In genomic region chr2:7014201-7014640, GRCh38 we compare ENCODE assay signal across 9 cellular contexts.
DNase-seq lines count a peak whose midpoint lies in the region; ATAC-seq and TF ChIP-seq lines count a peak whose summit lies in the region.
"Had no signal": no experiment of that assay in that cellular context is flagged by ENCODE, and none has a peak within 500 bp of the region (broad histone marks: within the 10 kb centered on the region; RNA-seq: fewer than 3 reads in every experiment).

No MANE protein-coding gene starts in this region.

- peaks cover 50% of the 10 kb centered on the region for H3K36me3 Mint-ChIP-seq in CD4-positive, alpha-beta T cell (ENCODE audit: low read depth)
- peaks cover 2% of the 10 kb centered on the region for H3K36me3 Mint-ChIP-seq in activated naive CD8-positive, alpha-beta T cell

- DNase-seq in CD4-positive, alpha-beta T cell, result peak in 6 of 10 experiments; percentile 11 to 33 (median 20)
- peak; percentile 31 to 43 for DNase-seq in NCI-H1930 (lab: John Stamatoyannopoulos, UW)
- peak in 1 of 2 donors; percentile 34 for DNase-seq in left colon
- no peak for DNase-seq in OCI-M2 (lab: John Stamatoyannopoulos, UW; ENCODE audit: unreplicated experiment)
- no peak for DNase-seq in ACHN
- DNase-seq: IMR-90 had no signal

- in situ Hi-C loops in ACHN (cut with HindIII; ENCODE audit: low pct_ligation_motif_present, low pct_unique_long_range_greater_than_20kb, low sequenced_read_pairs), result no loop called here

- TF ChIP-seq CTCF in CD4-positive, alpha-beta T cell (IDR thresholded peaks at IDR 0.05), result peak; percentile 56

- H3K27me3 ChIP-seq in CD4-positive, alpha-beta T cell (ENCODE audit: control insufficient read depth, insufficient read depth, low read length), result no peaks in the 10 kb centered on the region

- H3K9me3 ChIP-seq in CD4-positive, alpha-beta T cell (ENCODE audit: control insufficient read depth, low read length), result no peaks in the 10 kb centered on the region

- POLR2A ChIA-PET in CD4-positive, alpha-beta T cell (lab: Charles Lee), result interaction anchor here (0.8 to 1.2 kb wide), 3 partner anchors 11 to 117 kb away, joined by 3 to 6 read pairs (median 4); no protein-coding TSS in a partner anchor

- no peaks in the 10 kb centered on the region for H3K9me3 Mint-ChIP-seq in CD4-positive, alpha-beta T cell
- H3K9me3 Mint-ChIP-seq in activated naive CD8-positive, alpha-beta T cell (ENCODE audit: low read depth), result no peaks in the 10 kb centered on the region

- ATAC-seq in CD4-positive, alpha-beta T cell (ENCODE audit: poor library complexity), result peak; percentile 96
- ATAC-seq in GM19397 (IDR thresholded peaks at IDR 0.05; ENCODE audit: unreplicated experiment) (peak; percentile 62), left colon (peak; percentile 69), HG02571 (IDR thresholded peaks at IDR 0.05; ENCODE audit: unreplicated experiment) (no peak)

- H3K27ac Mint-ChIP-seq in CD4-positive, alpha-beta T cell, result peak overlapping the region; percentile 6
- H3K27ac Mint-ChIP-seq in activated naive CD8-positive, alpha-beta T cell, result peak overlapping the region; percentile 16

- H3K4me1 Mint-ChIP-seq in CD4-positive, alpha-beta T cell (ENCODE audit: low read depth), result peaks cover 44% of the 10 kb centered on the region
- H3K4me1 Mint-ChIP-seq in activated naive CD8-positive, alpha-beta T cell (ENCODE audit: low read depth), result peaks cover 28% of the 10 kb centered on the region

- CTCF ChIA-PET in CD4-positive, alpha-beta T cell (lab: Charles Lee), result interaction anchor here (0.6 to 3.4 kb wide), 5 partner anchors 20 to 149 kb away, joined by 3 to 18 read pairs (median 4); partner anchors contain the start of gene CMPK2

- intact Hi-C loops in CD4-positive, alpha-beta T cell (cut with DNase I, micrococcal nuclease), result loop anchor here (1.0 to 5.0 kb wide), 3 partner anchors 97 to 117 kb away; partner anchors contain the start of gene RNF144A (in 1 of the 2)
- intact Hi-C loops in left colon (cut with DNase I, micrococcal nuclease), result no loop called here

- no peak overlapping the region for H3K4me3 Mint-ChIP-seq in CD4-positive, alpha-beta T cell
- H3K4me3 Mint-ChIP-seq in activated naive CD8-positive, alpha-beta T cell, result no peak overlapping the region

- no peak overlapping the region for H3K27ac ChIP-seq in CD4-positive, alpha-beta T cell (ENCODE audit: low read depth, low read length)

- no peaks in the 10 kb centered on the region for H3K27me3 Mint-ChIP-seq in CD4-positive, alpha-beta T cell
- H3K27me3 Mint-ChIP-seq in activated naive CD8-positive, alpha-beta T cell, result no peaks in the 10 kb centered on the region

Comparison
In these comparisons a context has a peak if more than half of its experiments do, and no peak if none do; other contexts are left out.
1. DNase-seq: peak in CD4-positive, alpha-beta T cell (6 of 10) and NCI-H1930 (2 of 2); none in OCI-M2 (single experiment) and ACHN (single experiment).
2. intact Hi-C loops: an anchor here in CD4-positive, alpha-beta T cell (1.0 to 5.0 kb wide); none called in left colon.